Comparison of ENCODE assay signal across 30 cellular contexts in the genomic region with DNA sequence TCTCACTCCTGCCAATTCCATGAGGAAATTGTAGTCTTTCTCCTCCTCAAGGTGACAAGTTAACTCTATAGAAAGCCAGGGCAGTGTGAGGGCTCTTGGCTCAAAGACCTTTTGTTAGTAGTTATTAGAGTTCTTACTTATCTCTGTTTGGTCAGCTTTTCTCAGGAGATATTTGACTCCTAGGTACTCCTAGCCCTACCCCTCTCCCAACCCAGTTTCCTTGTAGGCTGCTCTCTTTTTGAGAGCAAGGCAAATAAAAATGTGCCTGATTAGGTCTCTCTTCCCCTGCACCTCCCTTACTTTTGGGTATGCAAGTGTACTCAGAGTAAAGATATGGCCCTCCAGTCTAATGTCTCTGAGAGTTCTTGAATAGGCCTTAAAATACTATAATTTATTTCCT. TPM values are rescaled to one million over a fixed set of nuclear protein-coding genes. Genes with fewer than 3 reads are reported as not detected.
DNase-seq lines count a peak whose midpoint lies in the region; ATAC-seq and TF ChIP-seq lines count a peak whose summit lies in the region.
"Had no signal": no experiment of that assay in that cellular context is flagged by ENCODE, and none has a peak within 500 bp of the region (broad histone marks: within the 10 kb centered on the region; RNA-seq: fewer than 3 reads in every experiment).

No MANE protein-coding gene starts in this region.

- H3K4me3 ChIP-seq in HL-60 (replicated peaks; ENCODE audit: insufficient read depth, low read length) (no peak overlapping the region), endodermal cell (ENCODE audit: low read length) (peak overlapping the region; percentile 60)
- H3K4me3 ChIP-seq: esophagus squamous epithelium, tibial nerve had no signal

- H3K36me3 Mint-ChIP-seq in activated naive CD4-positive, alpha-beta T cell treated with anti-CD3 and anti-CD28 coated beads for 36 hours (ENCODE audit: low read depth): peaks cover 42% of the 10 kb centered on the region
- peaks cover 15% of the 10 kb centered on the region for H3K36me3 Mint-ChIP-seq in endodermal cell (ENCODE audit: low read depth)
- H3K36me3 Mint-ChIP-seq in stimulated activated naive B cell treated with anti-CD40 and anti-IgM and Interleukin-4, amounts not matched to agents 10 μg/mL and 1 μg/mL and 100 μg/mL, for 72 hours: peaks cover 37 to 64% of the 10 kb centered on the region in 2 donors

- H3K27me3 ChIP-seq in HL-60 (ENCODE audit: insufficient read depth, poor library complexity, severe bottlenecking): no peaks in the 10 kb centered on the region
- no peaks in the 10 kb centered on the region for H3K27me3 ChIP-seq in endodermal cell (ENCODE audit: control insufficient read depth, insufficient read depth, low read length, poor library complexity, severe bottlenecking)
- H3K27me3 ChIP-seq: BE2C, esophagus squamous epithelium, tibial nerve had no signal

- H3K27me3 Mint-ChIP-seq in activated naive CD4-positive, alpha-beta T cell treated with anti-CD3 and anti-CD28 coated beads for 36 hours (ENCODE audit: low read depth): no peaks in the 10 kb centered on the region
- H3K27me3 Mint-ChIP-seq in endodermal cell (ENCODE audit: insufficient read depth): no peaks in the 10 kb centered on the region
- H3K27me3 Mint-ChIP-seq in stimulated activated naive B cell treated with anti-CD40 and anti-IgM and Interleukin-4, amounts not matched to agents 10 μg/mL and 1 μg/mL and 100 μg/mL, for 72 hours: no peaks in the 10 kb centered on the region
- H3K27me3 Mint-ChIP-seq: activated naive CD8-positive, alpha-beta T cell; activated T-helper 17 cell treated with anti-CD3 and anti-CD28 coated beads, Interleukin-2, amount 50 U/mL, for 72 hours; memory B cell had no signal

- H3K4me1 ChIP-seq in endodermal cell (ENCODE audit: control insufficient read depth, insufficient read depth, low read length): no peaks in the 10 kb centered on the region
- H3K4me1 ChIP-seq: BE2C, tibial nerve had no signal

- H3K27ac Mint-ChIP-seq in activated naive CD4-positive, alpha-beta T cell treated with anti-CD3 and anti-CD28 coated beads for 36 hours: peak overlapping the region; percentile 39
- H3K27ac Mint-ChIP-seq in endodermal cell: peak overlapping the region; percentile 70
- H3K27ac Mint-ChIP-seq in stimulated activated naive B cell treated with anti-CD40 and anti-IgM and Interleukin-4, amounts not matched to agents 10 μg/mL and 1 μg/mL and 100 μg/mL, for 72 hours: peak overlapping the region; percentile 60
- H3K27ac Mint-ChIP-seq: activated naive CD8-positive, alpha-beta T cell; activated T-helper 17 cell treated with anti-CD3 and anti-CD28 coated beads, Interleukin-2, amount 50 U/mL, for 72 hours; memory B cell; WTC11 had no signal

- no peak for ATAC-seq in stimulated activated naive B cell treated with anti-CD40 and anti-IgM and Interleukin-4, amounts not matched to agents 10 μg/mL and 1 μg/mL and 100 μg/mL, for 72 hours (replicated peaks)
- ATAC-seq in HG03025 (IDR thresholded peaks at IDR 0.05; ENCODE audit: low FRiP score, unreplicated experiment): no peak
- ATAC-seq in GM21367 (IDR thresholded peaks at IDR 0.05; ENCODE audit: unreplicated experiment): no peak
- ATAC-seq: activated T-helper 17 cell treated with anti-CD3 and anti-CD28 coated beads, Interleukin-2, amount 50 U/mL, for 72 hours; WTC11 had no signal

- H3K9ac ChIP-seq in endodermal cell (ENCODE audit: extremely low read depth, low read length, poor library complexity, severe bottlenecking): no peak overlapping the region

- intact Hi-C loops in activated naive CD4-positive, alpha-beta T cell treated with anti-CD3 and anti-CD28 coated beads for 36 hours (cut with micrococcal nuclease): no loop called here

- no peak for TF ChIP-seq CTCF in HL-60 (IDR thresholded peaks at IDR 0.05; ENCODE audit: insufficient read depth, low read length)
- TF ChIP-seq CTCF in endodermal cell (conservative IDR thresholded peaks at IDR 0.05): no peak

- H3K27ac ChIP-seq in HL-60 (replicated peaks): peak overlapping the region; percentile 19; the same call in 1 of the 2 replicates
- H3K27ac ChIP-seq in endodermal cell (ENCODE audit: low read depth, low read length): no peak overlapping the region
- H3K27ac ChIP-seq: esophagus squamous epithelium, tibial nerve had no signal

- peaks cover 5% of the 10 kb centered on the region for H3K9me3 ChIP-seq in endodermal cell (ENCODE audit: control insufficient read depth, low read length)
- H3K9me3 ChIP-seq: BE2C, esophagus squamous epithelium had no signal

- peaks cover 73% of the 10 kb centered on the region for H3K4me1 Mint-ChIP-seq in activated naive CD4-positive, alpha-beta T cell treated with anti-CD3 and anti-CD28 coated beads for 36 hours (ENCODE audit: low read depth)
- peaks cover 16% of the 10 kb centered on the region for H3K4me1 Mint-ChIP-seq in endodermal cell
- H3K4me1 Mint-ChIP-seq in stimulated activated naive B cell treated with anti-CD40 and anti-IgM and Interleukin-4, amounts not matched to agents 10 μg/mL and 1 μg/mL and 100 μg/mL, for 72 hours: peaks cover 27 to 59% of the 10 kb centered on the region in 2 donors

- no peak overlapping the region for H3K4me3 Mint-ChIP-seq in activated naive CD4-positive, alpha-beta T cell treated with anti-CD3 and anti-CD28 coated beads for 36 hours
- no peak overlapping the region for H3K4me3 Mint-ChIP-seq in endodermal cell
- H3K4me3 Mint-ChIP-seq in stimulated activated naive B cell treated with anti-CD40 and anti-IgM and Interleukin-4, amounts not matched to agents 10 μg/mL and 1 μg/mL and 100 μg/mL, for 72 hours: no peak overlapping the region
- H3K4me3 Mint-ChIP-seq: activated naive CD8-positive, alpha-beta T cell; activated T-helper 17 cell treated with anti-CD3 and anti-CD28 coated beads, Interleukin-2, amount 50 U/mL, for 72 hours; memory B cell; WTC11 had no signal

- H3K9me3 Mint-ChIP-seq in activated naive CD4-positive, alpha-beta T cell treated with anti-CD3 and anti-CD28 coated beads for 36 hours: peaks cover 10% of the 10 kb centered on the region
- no peaks in the 10 kb centered on the region for H3K9me3 Mint-ChIP-seq in endodermal cell
- peaks cover 8 to 12% of the 10 kb centered on the region in 2 donors for H3K9me3 Mint-ChIP-seq in stimulated activated naive B cell treated with anti-CD40 and anti-IgM and Interleukin-4, amounts not matched to agents 10 μg/mL and 1 μg/mL and 100 μg/mL, for 72 hours

- no peaks in the 10 kb centered on the region for H3K36me3 ChIP-seq in endodermal cell (ENCODE audit: control insufficient read depth, insufficient read depth, low read length)
- H3K36me3 ChIP-seq: BE2C, esophagus squamous epithelium had no signal

- CTCF ChIA-PET in activated naive CD4-positive, alpha-beta T cell treated with anti-CD3 and anti-CD28 coated beads for 36 hours (lab: Charles Lee): no interaction called here

- no peak for DNase-seq in activated naive CD4-positive, alpha-beta T cell treated with anti-CD3 and anti-CD28 coated beads for 36 hours
- no peak for DNase-seq in activated naive CD4-positive, alpha-beta T cell treated with Interleukin-2 at 50 U/mL for 16 hours
- DNase-seq in HL-60 (ENCODE audit: low read depth in 1 of 2, low spot score in 1 of 2) (no peak), endodermal cell (no peak), NCI-H187 treated with DMSO at 0.1 percent for 48 hours (lab: John Stamatoyannopoulos, UW) (no peak)
- no peak for DNase-seq in stimulated activated naive B cell treated with anti-CD40 and anti-IgM and Interleukin-4, amounts not matched to agents 10 μg/mL and 1 μg/mL and 100 μg/mL, for 72 hours
- DNase-seq: ACHN; activated CD4-positive, alpha-beta T cell treated with anti-CD3 and anti-CD28 coated beads, Interleukin-2, amount 50 U/mL, for 1 hour; activated CD8-positive, alpha-beta memory T cell treated with anti-CD3 and anti-CD28 coated beads, Interleukin-2, amount 50 U/mL, for 4 hours; BE2C; central memory CD4-positive, alpha-beta T cell; dermis blood vessel endothelial cell; DND-41; esophagus squamous epithelium; foreskin melanocyte; GOT3; IMR-90; kidney glomerular epithelial cell; NCI-H1105; NCI-H1930; NCI-H345; NCI-H748 treated with DMSO at 0.1 percent for 48 hours; SW 1271 had no signal

RNA-seq across cellular contexts. Expression of a gene that starts 23.8 kb away (rescaled TPM):
- 100 to 1,000 TPM; 218 to 223 TPM for total RNA-seq in activated naive CD4-positive, alpha-beta T cell treated with anti-CD3 and anti-CD28 coated beads for 36 hours
- total RNA-seq in endodermal cell: 10 to 100 TPM; 30.4 to 34.1 TPM
- 81.7 TPM for polyA plus RNA-seq in endodermal cell (2013, experiment 1 of 2)
- 69.9 TPM for polyA plus RNA-seq in endodermal cell (2013, experiment 2 of 2)

Comparison
In these comparisons a context has a peak if more than half of its experiments do, and no peak if none do; other contexts are left out.
1. RNA of a gene that starts 23.8 kb away (total RNA-seq): 218 to 223 TPM in activated naive CD4-positive, alpha-beta T cell treated with anti-CD3 and anti-CD28 coated beads for 36 hours; 30.4 to 34.1 TPM in endodermal cell; every median in the first group is over 4 times any median in the second.
2. Peak in every context shown above with its lines, with median percentiles within 50 percentile points of each other: H3K27ac Mint-ChIP-seq.